ENCODE assay signal across 25 cellular contexts in the genomic region with DNA sequence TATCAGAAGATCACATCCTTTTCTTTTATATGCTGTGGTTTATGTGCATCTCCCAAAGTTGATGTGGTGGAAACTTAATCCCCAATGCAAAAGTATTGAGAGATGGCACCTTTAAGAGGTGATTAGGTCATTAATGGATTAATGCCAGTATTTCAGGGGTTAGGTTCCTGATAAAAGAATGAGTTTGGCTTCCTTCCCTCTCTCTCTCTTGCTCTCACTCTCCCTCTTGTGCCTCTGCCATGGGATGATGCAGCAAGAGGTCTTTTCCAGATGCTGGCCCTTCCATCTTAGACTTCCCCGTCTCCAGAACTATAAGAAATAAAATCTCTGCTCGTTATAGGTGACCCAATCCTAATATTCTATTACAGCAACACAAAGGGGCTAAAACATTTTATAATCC.
DNase-seq lines count a peak whose midpoint lies in the region; ATAC-seq and TF ChIP-seq lines count a peak whose summit lies in the region.
"Had no signal": no experiment of that assay in that cellular context is flagged by ENCODE, and none has a peak within 500 bp of the region (broad histone marks: within the 10 kb centered on the region; RNA-seq: fewer than 3 reads in every experiment).

No MANE protein-coding gene starts in this region.

- H3K9me3 Mint-ChIP-seq in central memory CD8-positive, alpha-beta T cell: no peaks in the 10 kb centered on the region
- H3K9me3 Mint-ChIP-seq: activated naive CD8-positive, alpha-beta T cell treated with anti-CD3 and anti-CD28 coated beads, Interleukin-2, amount 50 U/mL, for 24 hours had no signal

- peak overlapping the region; percentile 59 for H3K27ac Mint-ChIP-seq in central memory CD8-positive, alpha-beta T cell (ENCODE audit: low read depth)
- H3K27ac Mint-ChIP-seq: activated CD8-positive, alpha-beta T cell treated with anti-CD3 and anti-CD28 coated beads, Interleukin-2, amount 10 ng/mL, durations not matched to agents 7 days and 5 days; activated naive CD8-positive, alpha-beta T cell treated with anti-CD3 and anti-CD28 coated beads, Interleukin-2, amount 50 U/mL, for 24 hours; dendritic cell treated with granulocyte-macrophage colony-stimulating factor and Interleukin-4, amounts not matched to agents 40 ng/mL and 50 ng/mL, for 4 days; mesothelial cell of epicardium; natural killer cell; stimulated activated memory B cell treated with anti-CD40 and anti-IgM and Interleukin-4, amounts not matched to agents 10 μg/mL and 1 μg/mL and 100 μg/mL, for 72 hours had no signal

- TF ChIP-seq CTCF in AG10803 (conservative IDR thresholded peaks at IDR 0.05; ENCODE audit: low read length) (no peak), heart right ventricle (IDR thresholded peaks at IDR 0.05) (no peak)

- H3K4me1 Mint-ChIP-seq in central memory CD8-positive, alpha-beta T cell: peaks cover 13% of the 10 kb centered on the region

- H3K36me3 Mint-ChIP-seq in central memory CD8-positive, alpha-beta T cell (ENCODE audit: insufficient read depth): peaks cover 17% of the 10 kb centered on the region
- H3K36me3 Mint-ChIP-seq: natural killer cell had no signal

- ATAC-seq in central memory CD8-positive, alpha-beta T cell (replicated peaks; ENCODE audit: extremely low read depth, poor library complexity, severe bottlenecking): no peak
- peak; percentile 40 to 79 (median 72) for ATAC-seq in heart right ventricle
- no peak for ATAC-seq in GM21529 (IDR thresholded peaks at IDR 0.05; ENCODE audit: unreplicated experiment)
- ATAC-seq in GM21717 (IDR thresholded peaks at IDR 0.05; ENCODE audit: unreplicated experiment): no peak
- ATAC-seq: activated CD8-positive, alpha-beta T cell treated with anti-CD3 and anti-CD28 coated beads, Interleukin-2, amount 10 ng/mL, durations not matched to agents 7 days and 5 days; activated naive CD8-positive, alpha-beta T cell treated with anti-CD3 and anti-CD28 coated beads, Interleukin-2, amount 50 U/mL, for 24 hours; HCT116; natural killer cell; Panc1; stimulated activated memory B cell treated with anti-CD40 and anti-IgM and Interleukin-4, amounts not matched to agents 10 μg/mL and 1 μg/mL and 100 μg/mL, for 72 hours had no signal

- DNase-seq in AG10803 (ENCODE audit: low read depth) (peak; percentile 50), NCI-H2196 treated with DMSO at 0.1 percent for 48 hours (lab: John Stamatoyannopoulos, UW; ENCODE audit: unreplicated experiment) (peak; percentile 29), heart right ventricle (peak in 1 of 2 donors; percentile 49), NCI-H1092 (lab: John Stamatoyannopoulos, UW) (no peak), NCI-H2029 treated with DMSO at 0.1 percent for 48 hours (lab: John Stamatoyannopoulos, UW) (no peak)
- no peak for DNase-seq in central memory CD8-positive, alpha-beta T cell (ENCODE audit: low spot score in 2 of 2)
- DNase-seq: activated CD8-positive, alpha-beta T cell treated with anti-CD3 and anti-CD28 coated beads, Interleukin-2, amount 10 ng/mL, durations not matched to agents 7 days and 5 days; activated effector memory CD4-positive, alpha-beta T cell treated with anti-CD3 and anti-CD28 coated beads, Interleukin-2, amount 50 U/mL, for 16 hours; activated naive CD8-positive, alpha-beta T cell treated with anti-CD3 and anti-CD28 coated beads, Interleukin-2, amount 50 U/mL, for 24 hours; DMS79 treated with DMSO at 0.1 percent for 48 hours; left lung; natural killer cell; NCI-H1417 treated with DMSO at 0.1 percent for 48 hours; NCI-H524 treated with DMSO at 0.1 percent for 48 hours; stimulated activated CD4-positive, alpha-beta T cell treated with anti-CD3 and anti-CD28 coated beads, Interleukin-4, amount 100 ng/mL, for 1 hour; T-helper 1 cell had no signal

- no peaks in the 10 kb centered on the region for H3K27me3 ChIP-seq in heart right ventricle
- H3K27me3 ChIP-seq: breast epithelium, left lung, suprapubic skin had no signal

- H3K4me3 ChIP-seq in AG10803 (ENCODE audit: low read length) (no peak overlapping the region), heart right ventricle (no peak overlapping the region)
- H3K4me3 ChIP-seq: breast epithelium, left lung, suprapubic skin had no signal

- H3K27ac ChIP-seq in heart right ventricle: peak overlapping the region in 6 of 10 donors; percentile 3 to 77 (median 56)
- H3K27ac ChIP-seq: breast epithelium, left lung, suprapubic skin had no signal

- intact Hi-C loops in heart right ventricle (cut with DNase I): no loop called here

- peaks cover 0 to 5% (median 0%) of the 10 kb centered on the region in 11 donors for H3K9me3 ChIP-seq in heart right ventricle
- H3K9me3 ChIP-seq: breast epithelium, left lung, suprapubic skin had no signal

- no peaks in the 10 kb centered on the region for H3K36me3 ChIP-seq in heart right ventricle
- H3K36me3 ChIP-seq: breast epithelium, suprapubic skin had no signal

- H3K4me3 Mint-ChIP-seq in central memory CD8-positive, alpha-beta T cell: no peak overlapping the region
- H3K4me3 Mint-ChIP-seq: activated CD8-positive, alpha-beta T cell treated with anti-CD3 and anti-CD28 coated beads, Interleukin-2, amount 10 ng/mL, durations not matched to agents 7 days and 5 days; activated naive CD8-positive, alpha-beta T cell treated with anti-CD3 and anti-CD28 coated beads, Interleukin-2, amount 50 U/mL, for 24 hours; dendritic cell treated with granulocyte-macrophage colony-stimulating factor and Interleukin-4, amounts not matched to agents 40 ng/mL and 50 ng/mL, for 4 days; mesothelial cell of epicardium; natural killer cell; stimulated activated memory B cell treated with anti-CD40 and anti-IgM and Interleukin-4, amounts not matched to agents 10 μg/mL and 1 μg/mL and 100 μg/mL, for 72 hours had no signal

- no peaks in the 10 kb centered on the region for H3K27me3 Mint-ChIP-seq in central memory CD8-positive, alpha-beta T cell
- H3K27me3 Mint-ChIP-seq: activated naive CD8-positive, alpha-beta T cell treated with anti-CD3 and anti-CD28 coated beads, Interleukin-2, amount 50 U/mL, for 24 hours; dendritic cell treated with granulocyte-macrophage colony-stimulating factor and Interleukin-4, amounts not matched to agents 40 ng/mL and 50 ng/mL, for 4 days; stimulated activated memory B cell treated with anti-CD40 and anti-IgM and Interleukin-4, amounts not matched to agents 10 μg/mL and 1 μg/mL and 100 μg/mL, for 72 hours had no signal

- 17 to 43% methylated on average over 2 of the region's 2 CpGs for WGBS in heart right ventricle, 2 donors

- H3K4me1 ChIP-seq in heart right ventricle: peaks cover 4 to 55% (median 36%) of the 10 kb centered on the region in 9 donors

Comparison
In these comparisons a context has a peak if more than half of its experiments do, and no peak if none do; other contexts are left out.
1. DNase-seq: peak in AG10803 (single experiment) and NCI-H2196 treated with DMSO at 0.1 percent for 48 hours (single experiment); none in central memory CD8-positive, alpha-beta T cell (0 of 2), NCI-H1092 (single experiment) and NCI-H2029 treated with DMSO at 0.1 percent for 48 hours (single experiment).
2. ATAC-seq: peak in heart right ventricle (8 of 8); none in central memory CD8-positive, alpha-beta T cell (single experiment), GM21529 (single experiment) and GM21717 (single experiment).